Comparison of ENCODE assay signal across 1 cellular context in genomic region chr12:132746621-132747020, GRCh38.
TF ChIP-seq lines count a peak whose summit lies in the region.

No MANE protein-coding gene starts in this region.

TF ChIP-seq in IMR-90, 13 proteins besides CTCF, POLR2A, EP300 and RAD21:
- 0 out of 2 replicates have a peak, but pooled peaks have one; percentile 36 for TF ChIP-seq CEBPB (IDR thresholded peaks at IDR 0.05; ENCODE audit: low read depth, low read length)
- TF ChIP-seq USF2 (IDR thresholded peaks at IDR 0.05; ENCODE audit: low read depth, low read length), result no peak
- no peak for TF ChIP-seq MAZ (IDR thresholded peaks at IDR 0.05; ENCODE audit: borderline replicate concordance, low read depth, low read length)
